8 cellular contexts compared by ENCODE assay signal in genomic region chr6:131694832-131695426, GRCh38. TPM values are rescaled to one million over a fixed set of nuclear protein-coding genes. Genes with fewer than 3 reads are reported as not detected.
DNase-seq lines count a peak whose midpoint lies in the region; ATAC-seq and TF ChIP-seq lines count a peak whose summit lies in the region.

No MANE protein-coding gene starts in this region.

- H3K4me1 Mint-ChIP-seq in activated CD4-positive, alpha-beta T cell treated with anti-CD3 and anti-CD28 coated beads, Interleukin-2, amount 10 ng/mL, durations not matched to agents 24 days and 14 days = no peaks in the 10 kb centered on the region

- H3K4me3 Mint-ChIP-seq in activated CD4-positive, alpha-beta T cell treated with anti-CD3 and anti-CD28 coated beads, Interleukin-2, amount 10 ng/mL, durations not matched to agents 24 days and 14 days = no peak overlapping the region

- H3K4me3 ChIP-seq in Jurkat, Clone E6-1 (ENCODE audit: low read length) = no peak overlapping the region
- H3K4me3 ChIP-seq in RWPE2 (ENCODE audit: severe bottlenecking) (no peak overlapping the region), choroid plexus epithelial cell (ENCODE audit: low read depth, low read length) (no peak overlapping the region), left lung (no peak overlapping the region)

- H3K27me3 ChIP-seq in RWPE2 (ENCODE audit: insufficient read depth, poor library complexity, severe bottlenecking) (no peaks in the 10 kb centered on the region), left lung (no peaks in the 10 kb centered on the region)

- ATAC-seq in GM21786 (IDR thresholded peaks at IDR 0.05; ENCODE audit: unreplicated experiment) (peak; percentile 81), RWPE2 (ENCODE audit: low read depth) (peak; percentile 95), left lung (peak; percentile 95)

- intact Hi-C loops in activated CD4-positive, alpha-beta T cell treated with anti-CD3 and anti-CD28 coated beads, Interleukin-2, amount 10 ng/mL, durations not matched to agents 24 days and 14 days (cut with micrococcal nuclease) = loop anchor here (10.0 kb wide), 1 partner anchor 220 kb away; no protein-coding TSS in a partner anchor
- intact Hi-C loops in left lung (cut with DNase I) = loop anchor here in 1 of 2 donors (5.0 kb wide), 1 partner anchor 217 kb away; no protein-coding TSS in a partner anchor

- H3K27ac Mint-ChIP-seq in activated CD4-positive, alpha-beta T cell treated with anti-CD3 and anti-CD28 coated beads, Interleukin-2, amount 10 ng/mL, durations not matched to agents 24 days and 14 days = no peak overlapping the region

- H3K9me3 Mint-ChIP-seq in activated CD4-positive, alpha-beta T cell treated with anti-CD3 and anti-CD28 coated beads, Interleukin-2, amount 10 ng/mL, durations not matched to agents 24 days and 14 days = no peaks in the 10 kb centered on the region

- H3K27me3 Mint-ChIP-seq in activated CD4-positive, alpha-beta T cell treated with anti-CD3 and anti-CD28 coated beads, Interleukin-2, amount 10 ng/mL, durations not matched to agents 24 days and 14 days = peaks cover 3% of the 10 kb centered on the region

- peak; percentile 74 for DNase-seq in activated CD4-positive, alpha-beta T cell treated with anti-CD3 and anti-CD28 coated beads, Interleukin-2, amount 10 ng/mL, durations not matched to agents 24 days and 14 days
- no peak for DNase-seq in activated CD4-positive, alpha-beta T cell treated with anti-CD3 and anti-CD28 coated beads, Interleukin-2, amount 50 U/mL, for 4 hours
- peak; percentile 28 for DNase-seq in Jurkat, Clone E6-1 (ENCODE audit: low read depth, low spot score)
- no peak for DNase-seq in RWPE2 (ENCODE audit: low spot score)
- DNase-seq in choroid plexus epithelial cell (ENCODE audit: low read depth) = peak; percentile 83
- no peak for DNase-seq in left lung
- peak; percentile 79 for DNase-seq in superior temporal gyrus (ENCODE audit: extremely low spot score)

- H3K9me3 ChIP-seq in RWPE2 (ENCODE audit: severe bottlenecking) (no peaks in the 10 kb centered on the region), left lung (no peaks in the 10 kb centered on the region)

- H3K4me1 ChIP-seq in RWPE2 (ENCODE audit: insufficient read depth, poor library complexity, severe bottlenecking) (no peaks in the 10 kb centered on the region), left lung (no peaks in the 10 kb centered on the region)

- TF ChIP-seq CTCF in RWPE2 (IDR thresholded peaks at IDR 0.05; ENCODE audit: poor library complexity, severe bottlenecking) (peak; percentile 88), choroid plexus epithelial cell (conservative IDR thresholded peaks at IDR 0.05; ENCODE audit: low read depth, low read length) (peak; percentile 97), left lung (IDR thresholded peaks at IDR 0.05) (peak; percentile 63 to 72)

- H3K27ac ChIP-seq in RWPE2 (ENCODE audit: poor library complexity, severe bottlenecking) = no peak overlapping the region
- no peak overlapping the region for H3K27ac ChIP-seq in left lung

- H3K36me3 ChIP-seq in RWPE2 (ENCODE audit: low read depth) = no peaks in the 10 kb centered on the region
- H3K36me3 ChIP-seq in left lung = no peaks in the 10 kb centered on the region

- H3K36me3 Mint-ChIP-seq in activated CD4-positive, alpha-beta T cell treated with anti-CD3 and anti-CD28 coated beads, Interleukin-2, amount 10 ng/mL, durations not matched to agents 24 days and 14 days (ENCODE audit: low read depth) = no peaks in the 10 kb centered on the region

RNA-seq across cellular contexts. Expression of gene OR2A4, which starts 6.3 kb away (rescaled TPM):
- total RNA-seq in activated CD4-positive, alpha-beta T cell treated with anti-CD3 and anti-CD28 coated beads, Interleukin-2, amount 10 ng/mL, durations not matched to agents 24 days and 14 days = not detected in 2 replicates
- polyA plus RNA-seq in Jurkat, Clone E6-1 (2012; ENCODE audit: insufficient read depth, insufficient read length) = not detected
- not detected for total RNA-seq in left lung

RNA-seq across cellular contexts. Expression of gene CTAGE9, which starts 15.9 kb away (rescaled TPM):
- total RNA-seq in activated CD4-positive, alpha-beta T cell treated with anti-CD3 and anti-CD28 coated beads, Interleukin-2, amount 10 ng/mL, durations not matched to agents 24 days and 14 days = not detected in 2 replicates
- polyA plus RNA-seq in Jurkat, Clone E6-1 (2012; ENCODE audit: insufficient read depth, insufficient read length) = not detected
- total RNA-seq in left lung = not detected

RNA-seq across cellular contexts. Expression of gene ENPP3, which starts 57.8 kb away (rescaled TPM):
- total RNA-seq in activated CD4-positive, alpha-beta T cell treated with anti-CD3 and anti-CD28 coated beads, Interleukin-2, amount 10 ng/mL, durations not matched to agents 24 days and 14 days = 1.4 and 2.3 TPM in 2 replicates
- polyA plus RNA-seq in Jurkat, Clone E6-1 (2012; ENCODE audit: insufficient read depth, insufficient read length) = 0.37 TPM
- total RNA-seq in left lung = under 1 TPM; 0.44 to 0.50 TPM

Comparison
In these comparisons a context has a peak if more than half of its experiments do, and no peak if none do; other contexts are left out.
1. DNase-seq: peak in activated CD4-positive, alpha-beta T cell treated with anti-CD3 and anti-CD28 coated beads, Interleukin-2, amount 10 ng/mL, durations not matched to agents 24 days and 14 days (single experiment), Jurkat, Clone E6-1 (single experiment), choroid plexus epithelial cell (single experiment) and superior temporal gyrus (single experiment); none in activated CD4-positive, alpha-beta T cell treated with anti-CD3 and anti-CD28 coated beads, Interleukin-2, amount 50 U/mL, for 4 hours (0 of 2), RWPE2 (single experiment) and left lung (0 of 2).
2. Peak in every context shown above with its lines, with median percentiles within 50 percentile points of each other: ATAC-seq and CTCF ChIP-seq.